ENCODE assay signal across 2 cellular contexts in genomic region chr12:113464852-113465719, GRCh38.
TF ChIP-seq lines count a peak whose summit lies in the region.

No MANE protein-coding gene starts in this region.

TF ChIP-seq in endothelial cell of umbilical vein, 7 proteins besides CTCF, POLR2A, EP300 and RAD21:
- TF ChIP-seq FOS (IDR thresholded peaks at IDR 0.05; ENCODE audit: borderline replicate concordance, insufficient read depth, low read length) = no peak
- TF ChIP-seq EZH2 (IDR thresholded peaks at IDR 0.05; ENCODE audit: borderline replicate concordance, low read depth, low read length, severe bottlenecking) = peak; percentile 73
- TF ChIP-seq GATA2 (IDR thresholded peaks at IDR 0.05; ENCODE audit: insufficient read depth, insufficient read length, low read depth, low read length) = no peak

TF ChIP-seq in HEK293T, 16 proteins besides CTCF, POLR2A, EP300 and RAD21:
- TF ChIP-seq PKNOX1 (IDR thresholded peaks at IDR 0.05) = no peak
- no peak for TF ChIP-seq NFRKB (IDR thresholded peaks at IDR 0.05)
